Comparison of ENCODE assay signal across 14 cellular contexts in the genomic region with DNA sequence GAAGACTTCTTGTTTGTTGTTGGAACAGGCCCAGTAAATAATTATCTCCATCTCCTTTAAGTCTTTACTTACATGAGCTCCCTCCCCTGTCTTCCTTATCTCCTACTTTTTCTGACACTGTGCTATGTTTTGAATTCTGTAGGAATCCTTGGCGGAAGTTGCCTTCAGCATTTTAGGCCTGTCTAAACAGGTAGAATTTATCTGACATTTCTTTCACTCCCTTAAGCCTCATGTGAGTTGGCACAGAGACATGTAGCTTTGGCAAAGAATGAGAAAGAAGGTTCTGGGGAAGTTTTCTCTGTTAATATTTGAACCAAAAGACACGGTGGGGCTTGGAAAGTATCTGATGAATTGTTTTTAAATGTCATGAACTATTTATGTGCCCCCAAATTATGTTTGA. TPM values are rescaled to one million over a fixed set of nuclear protein-coding genes. Genes with fewer than 3 reads are reported as not detected.
DNase-seq lines count a peak whose midpoint lies in the region; ATAC-seq, FAIRE-seq and TF ChIP-seq lines count a peak whose summit lies in the region.
"Had no signal": no experiment of that assay in that cellular context is flagged by ENCODE, and none has a peak within 500 bp of the region (broad histone marks: within the 10 kb centered on the region; RNA-seq: fewer than 3 reads in every experiment).

No MANE protein-coding gene starts in this region.

- H3K4me1 Mint-ChIP-seq in activated T-cell treated with anti-CD3 and anti-CD28 coated beads, Interleukin-2, amount 50 U/mL, for 72 hours (ENCODE audit: low read depth), result peaks cover 63% of the 10 kb centered on the region
- peaks cover 43 to 76% of the 10 kb centered on the region in 2 donors for H3K4me1 Mint-ChIP-seq in stimulated activated naive B cell treated with anti-CD40 and anti-IgM and Interleukin-4, amounts not matched to agents 10 μg/mL and 1 μg/mL and 100 μg/mL, for 72 hours
- H3K4me1 Mint-ChIP-seq in activated CD4-positive, alpha-beta memory T cell treated with anti-CD3 and anti-CD28 coated beads, Interleukin-2, amount 10 ng/mL, durations not matched to agents 7 days and 5 days, result peaks cover 61% of the 10 kb centered on the region

- TF ChIP-seq EP300 in GM12878 (IDR thresholded peaks at IDR 0.05; ENCODE audit: borderline replicate concordance in 1 of 2, control insufficient read depth in 1 of 2, low read depth in 2 of 2, low read length in 2 of 2), result no peak

- H3K4me3 Mint-ChIP-seq in activated T-cell treated with anti-CD3 and anti-CD28 coated beads, Interleukin-2, amount 50 U/mL, for 72 hours, result peak overlapping the region in 1 of 2 donors; percentile 49
- H3K4me3 Mint-ChIP-seq in stimulated activated naive B cell treated with anti-CD40 and anti-IgM and Interleukin-4, amounts not matched to agents 10 μg/mL and 1 μg/mL and 100 μg/mL, for 72 hours, result peak overlapping the region; percentile 23 to 61
- no peak overlapping the region for H3K4me3 Mint-ChIP-seq in activated CD4-positive, alpha-beta memory T cell treated with anti-CD3 and anti-CD28 coated beads, Interleukin-2, amount 10 ng/mL, durations not matched to agents 7 days and 5 days
- H3K4me3 Mint-ChIP-seq: activated naive CD4-positive, alpha-beta T cell treated with anti-CD3 and anti-CD28 coated beads, Interleukin-2, amount 50 U/mL, for 24 hours had no signal

- no peak overlapping the region for H3K4me2 ChIP-seq in GM12878 (ENCODE audit: control insufficient read depth, insufficient read depth)

- peaks cover 3 to 9% of the 10 kb centered on the region in 2 donors for H3K36me3 Mint-ChIP-seq in activated T-cell treated with anti-CD3 and anti-CD28 coated beads, Interleukin-2, amount 50 U/mL, for 72 hours (ENCODE audit: insufficient read depth in 2 of 2)
- no peaks in the 10 kb centered on the region for H3K36me3 Mint-ChIP-seq in stimulated activated naive B cell treated with anti-CD40 and anti-IgM and Interleukin-4, amounts not matched to agents 10 μg/mL and 1 μg/mL and 100 μg/mL, for 72 hours
- peaks cover 36% of the 10 kb centered on the region for H3K36me3 Mint-ChIP-seq in activated CD4-positive, alpha-beta memory T cell treated with anti-CD3 and anti-CD28 coated beads, Interleukin-2, amount 10 ng/mL, durations not matched to agents 7 days and 5 days (ENCODE audit: low read depth)
- H3K36me3 Mint-ChIP-seq: activated naive CD4-positive, alpha-beta T cell treated with anti-CD3 and anti-CD28 coated beads, Interleukin-2, amount 50 U/mL, for 24 hours had no signal

- no TSS peak for BruUV-seq in GM12878 (replicated peaks; lab: Mats Ljungman, UMichigan)

- TF ChIP-seq RAD21 in GM12878 (IDR thresholded peaks at IDR 0.05; ENCODE audit: insufficient read depth, low read depth, low read length), result no peak

- no peaks in the 10 kb centered on the region for H3K27me3 ChIP-seq in GM12878 (replicated peaks in 1 of 2; ENCODE audit: control insufficient read depth in 2 of 2, insufficient read depth in 2 of 2, low read length in 1 of 2)

- H3K27ac Mint-ChIP-seq in activated T-cell treated with anti-CD3 and anti-CD28 coated beads, Interleukin-2, amount 50 U/mL, for 72 hours, result peak overlapping the region; percentile 65
- peak overlapping the region; percentile 66 for H3K27ac Mint-ChIP-seq in stimulated activated naive B cell treated with anti-CD40 and anti-IgM and Interleukin-4, amounts not matched to agents 10 μg/mL and 1 μg/mL and 100 μg/mL, for 72 hours
- no peak overlapping the region for H3K27ac Mint-ChIP-seq in activated CD4-positive, alpha-beta memory T cell treated with anti-CD3 and anti-CD28 coated beads, Interleukin-2, amount 10 ng/mL, durations not matched to agents 7 days and 5 days
- H3K27ac Mint-ChIP-seq: activated naive CD4-positive, alpha-beta T cell treated with anti-CD3 and anti-CD28 coated beads, Interleukin-2, amount 50 U/mL, for 24 hours; progenitor cell of endocrine pancreas had no signal

- FAIRE-seq in GM12878 (lab: Jason Lieb, UNC), result no peak
- FAIRE-seq: D721Med had no signal

- intact Hi-C loops in GM12878 (cut with micrococcal nuclease; ENCODE audit: unreplicated experiment), result no loop called here
- intact Hi-C loops in left colon (cut with DNase I, micrococcal nuclease), result no loop called here

- in situ Hi-C loops in GM12878 (cut with MboI), result no loop called here

- DNase-seq in activated T-cell treated with anti-CD3 and anti-CD28 coated beads, Interleukin-2, amount 50 U/mL, for 72 hours, result no peak
- DNase-seq in activated T-cell treated with anti-CD3 and anti-CD28 coated beads for 4 hours (no peak), GM12878 (ENCODE audit: low read depth, low spot score) (no peak), left colon (no peak), NCI-H774 (lab: John Stamatoyannopoulos, UW) (no peak), NK-92 (lab: John Stamatoyannopoulos, UW; ENCODE audit: unreplicated experiment) (no peak)
- no peak for DNase-seq in stimulated activated naive B cell treated with anti-CD40 and anti-IgM and Interleukin-4, amounts not matched to agents 10 μg/mL and 1 μg/mL and 100 μg/mL, for 72 hours
- DNase-seq in activated CD4-positive, alpha-beta memory T cell treated with anti-CD3 and anti-CD28 coated beads, Interleukin-2, amount 10 ng/mL, durations not matched to agents 7 days and 5 days, result no peak
- DNase-seq: stimulated activated CD4-positive, alpha-beta T cell treated with anti-CD3 and anti-CD28 coated beads, Interleukin-15, amount 100 ng/mL, for 24 hours; WERI-Rb-1 had no signal

- POLR2A ChIA-PET in GM12878 (lab: Charles Lee), result interaction anchor here (0.6 to 3.1 kb wide), 7 partner anchors 9 to 49 kb away, joined by 3 to 22 read pairs (median 6); a partner anchor contains a TSS
- POLR2A ChIA-PET in activated CD4-positive, alpha-beta memory T cell treated with anti-CD3 and anti-CD28 coated beads, Interleukin-2, amount 10 ng/mL, durations not matched to agents 7 days and 5 days (lab: Charles Lee), result interaction anchor here (2.7 to 3.5 kb wide), 2 partner anchors 9 to 49 kb away, joined by 9 to 23 read pairs; a partner anchor contains a TSS

- no peak overlapping the region for H2AFZ ChIP-seq in GM12878 (ENCODE audit: control insufficient read depth, low read depth, low read length)

- no peaks in the 10 kb centered on the region for H3K9me3 ChIP-seq in GM12878 (replicated peaks; ENCODE audit: control insufficient read depth, insufficient read depth, low read length)

- CTCF ChIA-PET in GM12878 (lab: Yijun Ruan, JAX), result interaction anchor here (1.0 to 3.7 kb wide), 7 partner anchors 9 to 85 kb away, joined by 3 to 14 read pairs (median 5); no protein-coding TSS in a partner anchor
- CTCF ChIA-PET in activated CD4-positive, alpha-beta memory T cell treated with anti-CD3 and anti-CD28 coated beads, Interleukin-2, amount 10 ng/mL, durations not matched to agents 7 days and 5 days (lab: Charles Lee), result interaction anchor here (1.4 to 2.0 kb wide), 2 partner anchors 67 to 84 kb away, joined by 3 to 7 read pairs; no protein-coding TSS in a partner anchor

- SMC1A ChIA-PET in GM12878 (lab: Charles Lee; ENCODE audit: uncharacterized antibody, unreplicated experiment), result interaction anchor here (1.0 to 5.7 kb wide), 15 partner anchors 8 to 87 kb away, joined by 3 to 82 read pairs (median 5); a partner anchor contains a TSS

- H3K36me3 ChIP-seq in GM12878 (ENCODE audit: control insufficient read depth in 2 of 2, insufficient read depth in 2 of 2, low read length in 1 of 2), result no peaks in the 10 kb centered on the region
- H3K36me3 ChIP-seq: WERI-Rb-1 had no signal

- TF ChIP-seq CTCF in GM12878 (IDR thresholded peaks at IDR 0.05 in 2 of 3, conservative IDR thresholded peaks at IDR 0.05 in 1 of 3; ENCODE audit: control insufficient read depth in 2 of 3, extremely low read depth in 1 of 3, insufficient read depth in 1 of 3, low read depth in 3 of 3, low read length in 3 of 3), result no peak

- RAD21 ChIA-PET in GM12878 (lab: Charles Lee; ENCODE audit: unreplicated experiment), result interaction anchor here (0.7 to 4.4 kb wide), 7 partner anchors 10 to 93 kb away, joined by 3 to 53 read pairs (median 6); a partner anchor contains a TSS

- no peaks in the 10 kb centered on the region; the same call in 1 of the 2 replicates for H3K79me2 ChIP-seq in GM12878 (ENCODE audit: control insufficient read depth, insufficient read depth, low read length)

- no peaks in the 10 kb centered on the region for H4K20me1 ChIP-seq in GM12878 (ENCODE audit: control insufficient read depth, insufficient read depth)

- H3K4me1 ChIP-seq in GM12878 (ENCODE audit: control insufficient read depth, insufficient read depth, low read length), result 0 out of 2 replicates have a peak, but pooled peaks cover 1% of the 10 kb centered on the region

- WGBS in GM12878 (ENCODE audit: insufficient coverage, insufficient replicate concordance, low lambda C conversion rate, missing lambda C conversion rate), result 31% methylated on average over 2 of the region's 2 CpGs

- H3K9ac ChIP-seq in GM12878 (ENCODE audit: control insufficient read depth, insufficient read depth, low read length), result no peak overlapping the region

- no peak for TF ChIP-seq POLR2A in GM12878 (IDR thresholded peaks at IDR 0.05; ENCODE audit: low read depth, low read length)

- ATAC-seq in activated T-cell treated with anti-CD3 and anti-CD28 coated beads, Interleukin-2, amount 50 U/mL, for 72 hours (replicated peaks in 1 of 2), result no peak
- ATAC-seq in GM12878 (peak; percentile 20), left colon (peak; percentile 29)
- no peak for ATAC-seq in stimulated activated naive B cell treated with anti-CD40 and anti-IgM and Interleukin-4, amounts not matched to agents 10 μg/mL and 1 μg/mL and 100 μg/mL, for 72 hours (replicated peaks)

- no peaks in the 10 kb centered on the region for H3K27me3 Mint-ChIP-seq in activated T-cell treated with anti-CD3 and anti-CD28 coated beads, Interleukin-2, amount 50 U/mL, for 72 hours (ENCODE audit: low read depth)
- H3K27me3 Mint-ChIP-seq in stimulated activated naive B cell treated with anti-CD40 and anti-IgM and Interleukin-4, amounts not matched to agents 10 μg/mL and 1 μg/mL and 100 μg/mL, for 72 hours, result no peaks in the 10 kb centered on the region
- H3K27me3 Mint-ChIP-seq in activated CD4-positive, alpha-beta memory T cell treated with anti-CD3 and anti-CD28 coated beads, Interleukin-2, amount 10 ng/mL, durations not matched to agents 7 days and 5 days, result no peaks in the 10 kb centered on the region
- H3K27me3 Mint-ChIP-seq: activated naive CD4-positive, alpha-beta T cell treated with anti-CD3 and anti-CD28 coated beads, Interleukin-2, amount 50 U/mL, for 24 hours; progenitor cell of endocrine pancreas had no signal

- H3K9me3 Mint-ChIP-seq in activated T-cell treated with anti-CD3 and anti-CD28 coated beads, Interleukin-2, amount 50 U/mL, for 72 hours, result no peaks in the 10 kb centered on the region
- no peaks in the 10 kb centered on the region for H3K9me3 Mint-ChIP-seq in stimulated activated naive B cell treated with anti-CD40 and anti-IgM and Interleukin-4, amounts not matched to agents 10 μg/mL and 1 μg/mL and 100 μg/mL, for 72 hours
- H3K9me3 Mint-ChIP-seq in activated CD4-positive, alpha-beta memory T cell treated with anti-CD3 and anti-CD28 coated beads, Interleukin-2, amount 10 ng/mL, durations not matched to agents 7 days and 5 days, result no peaks in the 10 kb centered on the region

- no peak overlapping the region for H3K27ac ChIP-seq in GM12878 (ENCODE audit: control insufficient read depth, insufficient read depth)
- H3K27ac ChIP-seq: HL-60, WERI-Rb-1 had no signal

- no peak overlapping the region for H3K4me3 ChIP-seq in GM12878

RNA-seq across cellular contexts. Expression of a gene that starts 8.1 kb away (rescaled TPM):
- total RNA-seq in activated T-cell treated with anti-CD3 and anti-CD28 coated beads, Interleukin-2, amount 50 U/mL, for 72 hours, result 100 to 1,000 TPM in 1 of 2 donors, 10 to 100 TPM in 1; 49.9 to 119 TPM
- total RNA-seq in GM12878 (2013; cell fraction: nucleolus; rRNA removed), result 85.3 and 89.1 TPM in 2 replicates
- total RNA-seq in GM12878 (2014; rRNA removed), result 0.87 and 1.1 TPM in 2 replicates
- total RNA-seq in GM12878 (2014; rRNA removed; fragmentation: Illumina TruSeq; extraction: Trizol), result 0.92 and 1.0 TPM in 2 replicates
- total RNA-seq in GM12878 (2021), result 1.0 and 1.5 TPM in 2 replicates
- polyA plus RNA-seq in GM12878 (2011; ENCODE audit: low read depth), result 0.68 TPM
- polyA plus RNA-seq in GM12878 (2011; rRNA removed), result 39.3 and 48.5 TPM in 2 replicates
- polyA plus RNA-seq in GM12878 (2011; cell fraction: cytosol; rRNA removed), result 39.4 and 45.7 TPM in 2 replicates
- 85.2 and 124 TPM in 2 replicates for polyA plus RNA-seq in GM12878 (2011; cell fraction: nucleus; rRNA removed)
- 0.87 and 1.5 TPM in 2 replicates for polyA plus RNA-seq in GM12878 (2012)
- polyA plus RNA-seq in GM12878 (2014; fragmentation: Illumina TruSeq; extraction: Trizol), result 0.76 and 1.0 TPM in 2 replicates
- under 1 TPM; 0.24 to 0.26 TPM for polyA plus RNA-seq in GM12878 (2014; fragmentation: Nextera tagmentation; extraction: Ambion mirVana)
- polyA plus RNA-seq in GM12878 (2014; rRNA removed), result 0.67 and 1.1 TPM in 2 replicates
- under 1 TPM; 0.33 to 0.36 TPM for polyA plus RNA-seq in GM12878 (2016; fragmentation: Nextera tagmentation; extraction: Ambion mirVana)
- 107 and 119 TPM in 2 replicates for polyA minus RNA-seq in GM12878 (2011; rRNA and poly(A)+ RNA removed)
- 21.6 and 32.2 TPM in 2 replicates for polyA minus RNA-seq in GM12878 (2011; cell fraction: cytosol; rRNA and poly(A)+ RNA removed)
- 87.2 and 98.2 TPM in 2 replicates for polyA minus RNA-seq in GM12878 (2011; cell fraction: nucleus; rRNA and poly(A)+ RNA removed)
- 100 to 1,000 TPM in 1 of 2 donors, 10 to 100 TPM in 1; 64.8 to 103 TPM for total RNA-seq in left colon
- total RNA-seq in activated CD4-positive, alpha-beta memory T cell treated with anti-CD3 and anti-CD28 coated beads, Interleukin-2, amount 10 ng/mL, durations not matched to agents 7 days and 5 days, result 10 to 100 TPM; 46.7 to 48.7 TPM

Comparison
In these comparisons a context has a peak if more than half of its experiments do, and no peak if none do; other contexts are left out.
1. ATAC-seq: peak in GM12878 (single experiment) and left colon (single experiment); none in activated T-cell treated with anti-CD3 and anti-CD28 coated beads, Interleukin-2, amount 50 U/mL, for 72 hours (0 of 2) and stimulated activated naive B cell treated with anti-CD40 and anti-IgM and Interleukin-4, amounts not matched to agents 10 μg/mL and 1 μg/mL and 100 μg/mL, for 72 hours (0 of 2).